35 cellular contexts compared by ENCODE assay signal in genomic region chr17:40467281-40467867, GRCh38. TPM values are rescaled to one million over a fixed set of nuclear protein-coding genes. Genes with fewer than 3 reads are reported as not detected.
"Had no signal": no experiment of that assay in that cellular context is flagged by ENCODE, and none has a peak within 500 bp of the region (broad histone marks: within the 10 kb centered on the region; RNA-seq: fewer than 3 reads in every experiment).

No MANE protein-coding gene starts in this region.

- H3K4me3 Mint-ChIP-seq: activated CD4-positive, alpha-beta memory T cell treated with anti-CD3 and anti-CD28 coated beads, Interleukin-2, amount 10 ng/mL, durations not matched to agents 7 days and 5 days; activated CD4-positive, alpha-beta T cell treated with anti-CD3 and anti-CD28 coated beads, Interleukin-2, amount 10 ng/mL, durations not matched to agents 7 days and 5 days; activated naive CD4-positive, alpha-beta T cell treated with anti-CD3 and anti-CD28 coated beads, Interleukin-2, amount 10 ng/mL, durations not matched to agents 7 days and 5 days; activated naive CD8-positive, alpha-beta T cell treated with anti-CD3 and anti-CD28 coated beads, Interleukin-2, amount 10 ng/mL, durations not matched to agents 7 days and 5 days; activated T-cell treated with anti-CD3 and anti-CD28 coated beads, Interleukin-2, amount 50 U/mL, for 24 hours; activated T-cell treated with anti-CD3 and anti-CD28 coated beads, Interleukin-2, amount 50 U/mL, for 72 hours; brain; dendritic cell treated with granulocyte-macrophage colony-stimulating factor and Interleukin-4, amounts not matched to agents 40 ng/mL and 50 ng/mL, for 4 days; effector memory CD8-positive, alpha-beta T cell; T-helper 17 cell; T-helper 2 cell treated with Interferon-gamma antibody and Interleukin-4, amounts not matched to agents 5 μg/mL and 100 μg/mL, for 36 hours had no signal

- H3K36me3 Mint-ChIP-seq: activated naive CD4-positive, alpha-beta T cell treated with anti-CD3 and anti-CD28 coated beads, Interleukin-2, amount 10 ng/mL, durations not matched to agents 7 days and 5 days; activated naive CD4-positive, alpha-beta T cell treated with anti-CD3 and anti-CD28 coated beads, Interleukin-2, amount 50 U/mL, for 72 hours; activated naive CD8-positive, alpha-beta T cell treated with anti-CD3 and anti-CD28 coated beads, Interleukin-2, amount 10 ng/mL, durations not matched to agents 7 days and 5 days; brain had no signal

- H3K4me1 Mint-ChIP-seq: activated CD4-positive, alpha-beta memory T cell treated with anti-CD3 and anti-CD28 coated beads, Interleukin-2, amount 10 ng/mL, durations not matched to agents 7 days and 5 days; activated naive CD4-positive, alpha-beta T cell treated with anti-CD3 and anti-CD28 coated beads, Interleukin-2, amount 10 ng/mL, durations not matched to agents 7 days and 5 days had no signal

- H3K4me1 ChIP-seq: breast epithelium had no signal

- H3K9me3 ChIP-seq: ascending aorta, breast epithelium, esophagus muscularis mucosa, gastroesophageal sphincter, heart right ventricle had no signal

- H3K36me3 ChIP-seq: ascending aorta, breast epithelium, cardiac muscle cell, esophagus muscularis mucosa, gastroesophageal sphincter, heart right ventricle had no signal

- H3K4me3 ChIP-seq: ascending aorta, breast epithelium, cardiac muscle cell, coronary artery, dorsolateral prefrontal cortex, esophagus muscularis mucosa, gastroesophageal sphincter, heart right ventricle had no signal

- H3K27me3 ChIP-seq: ascending aorta, breast epithelium, cardiac muscle cell, dorsolateral prefrontal cortex, esophagus muscularis mucosa, gastroesophageal sphincter had no signal

- DNase-seq: activated CD4-positive, alpha-beta memory T cell treated with anti-CD3 and anti-CD28 coated beads, Interleukin-2, amount 10 ng/mL, durations not matched to agents 7 days and 5 days; activated CD4-positive, alpha-beta T cell treated with anti-CD3 and anti-CD28 coated beads for 1 hour; activated CD4-positive, alpha-beta T cell treated with anti-CD3 and anti-CD28 coated beads for 4 hours; activated CD4-positive, alpha-beta T cell treated with anti-CD3 and anti-CD28 coated beads, Interleukin-2, amount 10 ng/mL, durations not matched to agents 7 days and 5 days; activated CD4-positive, alpha-beta T cell treated with anti-CD3 and anti-CD28 coated beads, Interleukin-2, amount 50 U/mL, for 4 hours; activated CD4-positive, CD25-positive, alpha-beta regulatory T cell; activated CD8-positive, alpha-beta memory T cell treated with anti-CD3 and anti-CD28 coated beads, Interleukin-2, amount 50 U/mL, for 48 hours; activated gamma-delta T cell; activated naive CD4-positive, alpha-beta T cell; activated naive CD4-positive, alpha-beta T cell treated with anti-CD3 and anti-CD28 coated beads, Interleukin-2, amount 10 ng/mL, durations not matched to agents 7 days and 5 days; activated naive CD8-positive, alpha-beta T cell treated with anti-CD3 and anti-CD28 coated beads, Interleukin-2, amount 10 ng/mL, durations not matched to agents 7 days and 5 days; activated T-cell treated with anti-CD3 and anti-CD28 coated beads for 4 hours; activated T-cell treated with anti-CD3 and anti-CD28 coated beads, Interleukin-2, amount 50 U/mL, for 24 hours; activated T-cell treated with anti-CD3 and anti-CD28 coated beads, Interleukin-2, amount 50 U/mL, for 72 hours; central memory CD4-positive, alpha-beta T cell; cerebellar nuclear complex; dorsolateral prefrontal cortex; effector memory CD8-positive, alpha-beta T cell; erythroblast; foreskin melanocyte; heart right ventricle; T-helper 1 cell; T-helper 17 cell had no signal

- H3K27me3 Mint-ChIP-seq: activated T-cell treated with anti-CD3 and anti-CD28 coated beads, Interleukin-2, amount 50 U/mL, for 24 hours; T-helper 17 cell had no signal

- H3K27ac ChIP-seq: ascending aorta, breast epithelium, cardiac muscle cell, coronary artery, dorsolateral prefrontal cortex, esophagus muscularis mucosa, gastroesophageal sphincter, heart right ventricle had no signal

- ATAC-seq: activated naive CD4-positive, alpha-beta T cell treated with anti-CD3 and anti-CD28 coated beads, Interleukin-2, amount 50 U/mL, for 72 hours; activated T-cell treated with anti-CD3 and anti-CD28 coated beads, Interleukin-2, amount 50 U/mL, for 72 hours; effector memory CD8-positive, alpha-beta T cell; gastroesophageal sphincter; heart right ventricle; T-helper 17 cell had no signal

- H3K9me3 Mint-ChIP-seq: activated CD4-positive, alpha-beta memory T cell treated with anti-CD3 and anti-CD28 coated beads, Interleukin-2, amount 10 ng/mL, durations not matched to agents 7 days and 5 days; activated CD4-positive, alpha-beta T cell treated with anti-CD3 and anti-CD28 coated beads, Interleukin-2, amount 10 ng/mL, durations not matched to agents 7 days and 5 days; activated naive CD4-positive, alpha-beta T cell treated with anti-CD3 and anti-CD28 coated beads, Interleukin-2, amount 10 ng/mL, durations not matched to agents 7 days and 5 days; activated naive CD4-positive, alpha-beta T cell treated with anti-CD3 and anti-CD28 coated beads, Interleukin-2, amount 50 U/mL, for 72 hours; activated naive CD8-positive, alpha-beta T cell treated with anti-CD3 and anti-CD28 coated beads, Interleukin-2, amount 10 ng/mL, durations not matched to agents 7 days and 5 days; activated T-cell treated with anti-CD3 and anti-CD28 coated beads, Interleukin-2, amount 50 U/mL, for 24 hours; activated T-cell treated with anti-CD3 and anti-CD28 coated beads, Interleukin-2, amount 50 U/mL, for 72 hours; dendritic cell treated with granulocyte-macrophage colony-stimulating factor and Interleukin-4, amounts not matched to agents 40 ng/mL and 50 ng/mL, for 4 days; effector memory CD8-positive, alpha-beta T cell; T-helper 2 cell treated with Interferon-gamma antibody and Interleukin-4, amounts not matched to agents 5 μg/mL and 100 μg/mL, for 36 hours had no signal

- H3K27ac Mint-ChIP-seq: activated CD4-positive, alpha-beta memory T cell treated with anti-CD3 and anti-CD28 coated beads, Interleukin-2, amount 10 ng/mL, durations not matched to agents 7 days and 5 days; activated CD4-positive, alpha-beta T cell treated with anti-CD3 and anti-CD28 coated beads, Interleukin-2, amount 10 ng/mL, durations not matched to agents 7 days and 5 days; activated naive CD4-positive, alpha-beta T cell treated with anti-CD3 and anti-CD28 coated beads, Interleukin-2, amount 10 ng/mL, durations not matched to agents 7 days and 5 days; activated naive CD8-positive, alpha-beta T cell treated with anti-CD3 and anti-CD28 coated beads, Interleukin-2, amount 10 ng/mL, durations not matched to agents 7 days and 5 days; activated T-cell treated with anti-CD3 and anti-CD28 coated beads, Interleukin-2, amount 50 U/mL, for 24 hours; activated T-cell treated with anti-CD3 and anti-CD28 coated beads, Interleukin-2, amount 50 U/mL, for 72 hours; brain; dendritic cell treated with granulocyte-macrophage colony-stimulating factor and Interleukin-4, amounts not matched to agents 40 ng/mL and 50 ng/mL, for 4 days; T-helper 17 cell; T-helper 2 cell treated with Interferon-gamma antibody and Interleukin-4, amounts not matched to agents 5 μg/mL and 100 μg/mL, for 36 hours had no signal

RNA-seq across cellular contexts. Expression of gene TNS4, which starts 34.0 kb away (rescaled TPM):
- total RNA-seq: ascending aorta, cardiac muscle cell, dorsolateral prefrontal cortex, esophagus muscularis mucosa, fibroblast of villous mesenchyme, glomerular endothelial cell had no signal
- polyA plus RNA-seq: cardiac muscle cell had no signal
